Comparison of ENCODE assay signal across 8 cellular contexts in the genomic region with DNA sequence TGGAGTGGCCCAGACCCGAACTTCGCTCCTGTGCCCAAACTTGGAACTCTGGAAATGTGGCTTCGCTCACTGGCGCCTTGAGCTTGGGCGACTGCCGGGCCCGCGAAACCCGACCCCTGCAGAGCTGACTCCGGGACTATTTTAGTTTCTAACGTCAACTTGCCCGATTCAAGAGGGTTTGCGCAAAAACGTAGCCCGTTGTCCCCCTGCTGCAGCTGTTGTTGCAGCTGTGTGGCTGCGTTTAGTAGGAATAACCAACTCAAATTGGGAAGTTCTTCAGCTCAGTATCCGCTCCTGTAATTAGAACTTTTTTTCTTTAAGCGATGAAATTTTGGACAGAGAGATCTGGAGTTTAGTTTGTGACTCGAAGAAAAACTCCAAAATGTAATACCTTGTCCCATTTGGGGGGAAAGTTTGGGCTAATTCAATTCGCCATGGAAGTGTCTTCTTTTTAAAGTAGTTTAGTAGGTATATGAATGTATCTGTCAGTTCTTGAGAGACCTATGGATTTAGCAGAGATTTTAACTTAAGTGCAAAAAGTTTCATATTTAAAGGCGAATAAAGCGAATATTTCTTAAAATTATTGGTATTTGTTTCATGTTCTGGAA.
DNase-seq lines count a peak whose midpoint lies in the region; ATAC-seq and FAIRE-seq lines count a peak whose summit lies in the region.

No MANE protein-coding gene starts in this region.

- peak; percentile 30 for FAIRE-seq in urothelium cell line (lab: Jason Lieb, UNC)

- ATAC-seq in HG02938 (IDR thresholded peaks at IDR 0.05; ENCODE audit: unreplicated experiment), result no peak

- peak; percentile 46 for DNase-seq in NCI-H2227 (lab: John Stamatoyannopoulos, UW; ENCODE audit: unreplicated experiment)
- no peak for DNase-seq in NCI-H2227 treated with DMSO at 0.1 percent for 48 hours (lab: John Stamatoyannopoulos, UW)
- DNase-seq in NCI-H69 (lab: John Stamatoyannopoulos, UW), result peak; percentile 74
- peak in 9 of 61 donors; percentile 25 to 49 (median 33) for DNase-seq in caudate nucleus (lab: John Stamatoyannopoulos, UW)
- DNase-seq in medulla oblongata (ENCODE audit: extremely low spot score), result peak; percentile 50
- no peak for DNase-seq in urothelium cell line (ENCODE audit: low spot score)
- no peak for DNase-seq in GM19238 (ENCODE audit: insufficient read length, low spot score)

- peak overlapping the region; percentile 99 for H3K27ac ChIP-seq in caudate nucleus (ENCODE audit: low read depth, low read length)

Comparison
In these comparisons a context has a peak if more than half of its experiments do, and no peak if none do; other contexts are left out.
1. DNase-seq: peak in NCI-H2227 (single experiment), NCI-H69 (single experiment) and medulla oblongata (single experiment); none in NCI-H2227 treated with DMSO at 0.1 percent for 48 hours (single experiment), urothelium cell line (single experiment) and GM19238 (single experiment).